ENCODE assay signal across 8 cellular contexts in the genomic region with DNA sequence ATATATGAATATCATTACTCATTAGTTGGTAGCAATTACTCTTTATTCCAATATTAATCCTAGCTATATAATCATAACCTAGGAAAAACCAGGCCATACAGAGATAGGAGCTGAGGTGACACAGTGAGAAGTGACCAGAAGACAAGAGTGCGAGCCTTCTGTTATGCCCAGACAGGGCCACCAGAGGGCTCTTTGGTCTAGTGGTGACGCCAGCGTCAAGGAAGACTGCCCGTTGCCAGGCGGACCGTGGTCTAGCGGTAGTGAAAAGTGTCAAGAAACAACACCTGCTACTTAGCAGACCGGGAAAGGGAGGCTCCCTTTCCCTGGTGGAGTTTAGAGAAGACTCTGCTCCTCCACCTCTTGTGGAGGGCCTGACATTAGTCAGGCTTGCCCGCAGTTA. TPM values are rescaled to one million over a fixed set of nuclear protein-coding genes. Genes with fewer than 3 reads are reported as not detected.
A peak's percentile ranks its signal among the peaks of the same experiment; 100 is the strongest.
DNase-seq lines count a peak whose midpoint lies in the region; TF ChIP-seq lines count a peak whose summit lies in the region.
"Not testable (repeated sequence)": the region's sequence is repeated elsewhere in the genome, so short reads cannot be mapped to it uniquely, and the experiment has no call there.

No MANE protein-coding gene starts in this region.

- H4K20me1 ChIP-seq in smooth muscle cell (ENCODE audit: low read depth): not testable (repeated sequence)

- not testable (repeated sequence) for H3K4me1 ChIP-seq in SJCRH30; smooth muscle cell (ENCODE audit: low read depth)

- not testable (repeated sequence) for H3K27me3 ChIP-seq in SJCRH30; smooth muscle cell (ENCODE audit: low read depth)

- H3K4me2 ChIP-seq in smooth muscle cell: not testable (repeated sequence)

- not testable (repeated sequence) for H3K79me2 ChIP-seq in smooth muscle cell (ENCODE audit: low read depth)

- not testable (repeated sequence) for H2AFZ ChIP-seq in smooth muscle cell (ENCODE audit: low read depth)

- H3F3A ChIP-seq in smooth muscle cell (ENCODE audit: low read depth): not testable (repeated sequence)

- not testable (repeated sequence) for DNase-seq in AG09319 (ENCODE audit: extremely low read depth, low read depth); smooth muscle cell (lab: John Stamatoyannopoulos, UW; ENCODE audit: unreplicated experiment)
- DNase-seq in NAMALWA (ENCODE audit: low spot score) (peak; percentile 84), SJCRH30 (peak; percentile 54 to 58), fibroblast of gingiva (ENCODE audit: low read depth) (peak; percentile 18), left kidney (ENCODE audit: low read depth, low spot score) (peak; percentile 46)
- DNase-seq in activated naive CD4-positive, alpha-beta T cell treated with anti-CD3 and anti-CD28 coated beads, Interleukin-2, amount 50 U/mL, for 16 hours: peak; percentile 14

- H3K9me3 ChIP-seq in SJCRH30 (replicated peaks); smooth muscle cell (replicated peaks; ENCODE audit: low read depth): not testable (repeated sequence)

- 44% methylated on average over 9 of the region's 9 CpGs for WGBS in smooth muscle cell (ENCODE audit: low lambda C conversion rate)

- H3K9ac ChIP-seq in smooth muscle cell (ENCODE audit: low read depth): not testable (repeated sequence)

- not testable (repeated sequence) for H3K4me3 ChIP-seq in SJCRH30, smooth muscle cell

- peak; percentile 15 for TF ChIP-seq CTCF in AG09319 (IDR thresholded peaks at IDR 0.05; ENCODE audit: low read depth, low read length)
- peak; percentile 51 for TF ChIP-seq CTCF in GM12874 (IDR thresholded peaks at IDR 0.05; ENCODE audit: insufficient read depth, low read depth, low read length)
- TF ChIP-seq CTCF in smooth muscle cell (IDR thresholded peaks at IDR 0.05; ENCODE audit: borderline replicate concordance, insufficient read depth, poor library complexity, severe bottlenecking): peak; percentile 33

- not testable (repeated sequence) for H3K36me3 ChIP-seq in SJCRH30; smooth muscle cell (ENCODE audit: low read depth)

- H3K27ac ChIP-seq in SJCRH30; smooth muscle cell (ENCODE audit: low read depth): not testable (repeated sequence)

RNA-seq across cellular contexts. Expression of a gene that starts 15.1 kb away (rescaled TPM):
- 8.3 and 9.2 TPM in 2 replicates for total RNA-seq in SJCRH30 (2014; rRNA removed; shearing (Covaris generic))
- 10.3 and 10.6 TPM in 2 replicates for total RNA-seq in smooth muscle cell
- 17.4 and 27.4 TPM in 2 replicates for polyA plus RNA-seq in smooth muscle cell
